ENCODE assay signal across 14 cellular contexts in genomic region chr10:96491303-96491702, GRCh38. TPM values are rescaled to one million over a fixed set of nuclear protein-coding genes. Genes with fewer than 3 reads are reported as not detected.
DNase-seq lines count a peak whose midpoint lies in the region; ATAC-seq, FAIRE-seq and TF ChIP-seq lines count a peak whose summit lies in the region.
"Had no signal": no experiment of that assay in that cellular context is flagged by ENCODE, and none has a peak within 500 bp of the region (broad histone marks: within the 10 kb centered on the region; RNA-seq: fewer than 3 reads in every experiment).

No MANE protein-coding gene starts in this region.

- H3K18ac ChIP-seq in mesenchymal stem cell (ENCODE audit: low read depth in 1 of 2, low read length in 2 of 2): no peak overlapping the region

- no peak overlapping the region for H2BK12ac ChIP-seq in mesenchymal stem cell (ENCODE audit: low read length in 2 of 2)

- H3K27ac ChIP-seq in right atrium auricular region: no peak overlapping the region
- H3K27ac ChIP-seq in mesenchymal stem cell (ENCODE audit: low read length, poor library complexity, severe bottlenecking): no peak overlapping the region
- no peak overlapping the region for H3K27ac ChIP-seq in gastroesophageal sphincter
- H3K27ac ChIP-seq: KMS-11 had no signal

- H3K14ac ChIP-seq in mesenchymal stem cell (ENCODE audit: low read length in 2 of 2): no peak overlapping the region

- H2BK15ac ChIP-seq in mesenchymal stem cell (ENCODE audit: low read depth, poor library complexity, severe bottlenecking): no peak overlapping the region

- H3K4me3 Mint-ChIP-seq in type B pancreatic cell: no peak overlapping the region
- H3K4me3 Mint-ChIP-seq: CD14-positive monocyte had no signal

- no peak overlapping the region for H3K9ac ChIP-seq in mesenchymal stem cell (ENCODE audit: low read length)
- H3K9ac ChIP-seq: KMS-11 had no signal

- H3K4ac ChIP-seq in mesenchymal stem cell (ENCODE audit: low read depth in 1 of 2, low read length in 2 of 2): no peak overlapping the region

- no peak overlapping the region for H3K23ac ChIP-seq in mesenchymal stem cell (ENCODE audit: low read length in 2 of 2)

- no peak for ATAC-seq in gastroesophageal sphincter

- H3K9me3 Mint-ChIP-seq in type B pancreatic cell: no peaks in the 10 kb centered on the region

- H4K8ac ChIP-seq in mesenchymal stem cell (ENCODE audit: low read length): no peak overlapping the region

- intact Hi-C loops in cardiac septum (cut with DNase I): no loop called here

- H3K79me1 ChIP-seq in mesenchymal stem cell (replicated peaks; ENCODE audit: low read length, poor library complexity, severe bottlenecking): peaks cover 45% of the 10 kb centered on the region

- DNase-seq in cardiac septum (ENCODE audit: low spot score) (peak; percentile 39), right atrium auricular region (ENCODE audit: low spot score) (no peak), NCI-H460 (ENCODE audit: extremely low read depth, low read depth) (peak; percentile 7), epithelial cell of esophagus (ENCODE audit: low read depth) (peak; percentile 57), type B pancreatic cell (ENCODE audit: extremely low spot score, unreplicated experiment) (no peak), mesenchymal stem cell (no peak), frontal cortex (ENCODE audit: low spot score in 2 of 2) (no peak)
- DNase-seq: cortex of kidney, head of caudate nucleus, OCI-M1 had no signal

- TF ChIP-seq CTCF in right atrium auricular region (IDR thresholded peaks at IDR 0.05) (peak in 1 of 2 donors; percentile 24), epithelial cell of esophagus (IDR thresholded peaks at IDR 0.05; ENCODE audit: insufficient read depth, low read depth, low read length, missing control alignments) (peak; percentile 53), type B pancreatic cell (conservative IDR thresholded peaks at IDR 0.05) (peak; percentile 47), gastroesophageal sphincter (IDR thresholded peaks at IDR 0.05) (peak in 1 of 4 experiments; percentile 26)

- no peak overlapping the region for H2BK5ac ChIP-seq in mesenchymal stem cell (ENCODE audit: low read depth, low read length, poor library complexity, severe bottlenecking)

- H3K4me3 ChIP-seq in right atrium auricular region: no peak overlapping the region
- H3K4me3 ChIP-seq in epithelial cell of esophagus (ENCODE audit: low read length): no peak overlapping the region
- H3K4me3 ChIP-seq in mesenchymal stem cell (ENCODE audit: insufficient read depth in 1 of 2, low read depth in 1 of 2, low read length in 2 of 2): no peak overlapping the region
- no peak overlapping the region for H3K4me3 ChIP-seq in gastroesophageal sphincter

- H3K27ac Mint-ChIP-seq in type B pancreatic cell: no peak overlapping the region

- no peaks in the 10 kb centered on the region for H3K36me3 Mint-ChIP-seq in type B pancreatic cell
- H3K36me3 Mint-ChIP-seq: CD14-positive monocyte had no signal

- no peak overlapping the region for H2AFZ ChIP-seq in mesenchymal stem cell (ENCODE audit: low read depth, low read length)

- H3K9me3 ChIP-seq in right atrium auricular region (no peaks in the 10 kb centered on the region), mesenchymal stem cell (ENCODE audit: control insufficient read depth, low read length) (no peaks in the 10 kb centered on the region), gastroesophageal sphincter (no peaks in the 10 kb centered on the region)

- H3K4me2 ChIP-seq in mesenchymal stem cell (ENCODE audit: low read length, poor library complexity, severe bottlenecking): no peak overlapping the region
- H3K4me2 ChIP-seq: KMS-11 had no signal

- no peaks in the 10 kb centered on the region for H3K4me1 Mint-ChIP-seq in type B pancreatic cell (ENCODE audit: unreplicated experiment)
- H3K4me1 Mint-ChIP-seq: CD14-positive monocyte had no signal

- WGBS in mesenchymal stem cell: 98% methylated on average over 2 of the region's 3 CpGs
- WGBS in gastroesophageal sphincter (ENCODE audit: low coverage in 1 of 2), 2 donors: 64 to 100% methylated on average over 1 to 3 of the region's 3 CpGs

- TF ChIP-seq EP300 in gastroesophageal sphincter (IDR thresholded peaks at IDR 0.05): no peak

- H3K4me1 ChIP-seq in right atrium auricular region (no peaks in the 10 kb centered on the region), mesenchymal stem cell (ENCODE audit: control insufficient read depth, insufficient read depth, low read depth, low read length) (peaks cover 12% of the 10 kb centered on the region), gastroesophageal sphincter (no peaks in the 10 kb centered on the region)

- H3K36me3 ChIP-seq in right atrium auricular region (no peaks in the 10 kb centered on the region), mesenchymal stem cell (ENCODE audit: control insufficient read depth in 1 of 2, insufficient read depth in 2 of 2, low read depth in 1 of 2, low read length in 2 of 2) (peaks cover 0 to 22% of the 10 kb centered on the region in 2 experiments), gastroesophageal sphincter (no peaks in the 10 kb centered on the region)

- H2BK120ac ChIP-seq in mesenchymal stem cell (ENCODE audit: low read depth, low read length): no peak overlapping the region

- H3K27me3 ChIP-seq in right atrium auricular region: no peaks in the 10 kb centered on the region
- H3K27me3 ChIP-seq in mesenchymal stem cell (ENCODE audit: control insufficient read depth in 1 of 2, insufficient read depth in 1 of 2, low read length in 2 of 2): peaks cover 0 to 56% of the 10 kb centered on the region in 2 experiments
- H3K27me3 ChIP-seq in gastroesophageal sphincter: peaks cover 23% of the 10 kb centered on the region

- no peak for FAIRE-seq in frontal cortex (lab: Jason Lieb, UNC)
- FAIRE-seq: GM12892 had no signal

- H4K91ac ChIP-seq in mesenchymal stem cell (ENCODE audit: low read length): no peak overlapping the region

- TF ChIP-seq POLR2A in gastroesophageal sphincter (IDR thresholded peaks at IDR 0.05): no peak

- no peak overlapping the region for H2AK5ac ChIP-seq in mesenchymal stem cell (ENCODE audit: low read length, severe bottlenecking)

- peaks cover 36% of the 10 kb centered on the region for H3K27me3 Mint-ChIP-seq in type B pancreatic cell

RNA-seq across cellular contexts. Expression of gene TLL2, which starts 22.4 kb away (rescaled TPM):
- total RNA-seq in cardiac septum (3.8 TPM), right atrium auricular region (under 1 TPM; 0.24 to 0.96 TPM), type B pancreatic cell (ENCODE audit: low replicate concordance) (0.55 and 0.85 TPM in 2 replicates), gastroesophageal sphincter (under 1 TPM in 2 of 4 donors, not detected in 2; 0.20 to 0.31 TPM), frontal cortex (0.82 TPM)
- total RNA-seq in NCI-H460 (2014; rRNA removed; shearing (Covaris generic)): 0.12 TPM in 2 replicates
- polyA plus RNA-seq in NCI-H460 (2014; cell fraction: nucleus; rRNA removed): 0.06 TPM in 1 of 2 replicates, not detected in the other
- polyA plus RNA-seq in mesenchymal stem cell (2013, experiment 1 of 2): not detected
- not detected for polyA plus RNA-seq in mesenchymal stem cell (2013, experiment 2 of 2)
- polyA plus RNA-seq: CD14-positive monocyte had no signal

Comparison
In these comparisons a context has a peak if more than half of its experiments do, and no peak if none do; other contexts are left out.
1. DNase-seq: peak in cardiac septum (single experiment), NCI-H460 (single experiment) and epithelial cell of esophagus (single experiment); none in right atrium auricular region (single experiment), type B pancreatic cell (single experiment), mesenchymal stem cell (single experiment) and frontal cortex (0 of 2).